22 cellular contexts compared by ENCODE assay signal in the genomic region with DNA sequence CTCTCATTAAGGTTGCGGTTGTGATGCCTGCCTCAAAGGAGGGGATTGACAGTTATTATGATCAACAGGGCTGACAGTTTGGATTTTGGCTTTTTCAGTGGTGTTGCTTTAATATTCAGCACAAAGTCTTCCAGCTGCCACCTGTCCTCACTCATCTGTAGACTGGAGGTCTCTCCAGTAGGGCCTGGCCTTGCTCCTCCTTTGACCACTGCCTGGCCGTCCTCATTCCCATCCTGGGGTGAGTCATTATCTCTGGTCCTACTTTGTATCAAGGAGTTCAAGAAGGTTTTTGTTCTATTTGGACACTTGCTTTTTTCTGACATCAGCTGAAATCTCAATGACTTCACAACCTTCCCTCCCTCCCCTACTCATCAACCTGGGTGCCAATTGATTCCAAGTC.
"Had no signal": no experiment of that assay in that cellular context is flagged by ENCODE, and none has a peak within 500 bp of the region (broad histone marks: within the 10 kb centered on the region; RNA-seq: fewer than 3 reads in every experiment).

No MANE protein-coding gene starts in this region.

- H3K79me2 ChIP-seq: parathyroid adenoma had no signal

- H3K27me3 Mint-ChIP-seq: type B pancreatic cell had no signal

- H3K27me3 ChIP-seq: heart left ventricle, right lobe of liver, tibial nerve, uterus had no signal

- ATAC-seq: heart left ventricle; naive thymus-derived CD4-positive, alpha-beta T cell; natural killer cell treated with Interleukin-12 subunit alpha and Interleukin-12 subunit beta and Interleukin-15 and Interleukin-18, amount 100 ng/mL, for 72 hours; psoas muscle; right lobe of liver; stimulated activated effector memory CD8-positive, alpha-beta T cell treated with anti-CD3 and anti-CD28 coated beads, Interleukin-12 subunit alpha, Interleukin-12 subunit beta, amount 100 ng/mL, for 72 hours; stimulated activated naive CD8-positive, alpha-beta T cell treated with anti-CD3 and anti-CD28 coated beads, Interleukin-15, amount 100 ng/mL, for 72 hours had no signal

- H3K9ac ChIP-seq: parathyroid adenoma had no signal

- H3K36me3 ChIP-seq: heart left ventricle, right lobe of liver, tibial nerve, uterus had no signal

- H3K27ac ChIP-seq: heart left ventricle, parathyroid adenoma, psoas muscle, right lobe of liver, skin epidermis, tibial nerve, uterus had no signal

- FAIRE-seq: islet of Langerhans had no signal

- H3K4me1 ChIP-seq: heart left ventricle, parathyroid adenoma, psoas muscle, right lobe of liver, tibial nerve, uterus had no signal

- H2AFZ ChIP-seq: parathyroid adenoma had no signal

- H3K9me3 Mint-ChIP-seq: mesothelial cell of epicardium; natural killer cell treated with Interleukin-12 subunit alpha and Interleukin-12 subunit beta and Interleukin-15 and Interleukin-18, amount 100 ng/mL, for 72 hours; stimulated activated effector memory CD8-positive, alpha-beta T cell treated with anti-CD3 and anti-CD28 coated beads, Interleukin-12 subunit alpha, Interleukin-12 subunit beta, amount 100 ng/mL, for 72 hours; stimulated activated naive CD8-positive, alpha-beta T cell treated with anti-CD3 and anti-CD28 coated beads, Interleukin-15, amount 100 ng/mL, for 72 hours; type B pancreatic cell had no signal

- H3K4me3 Mint-ChIP-seq: immature natural killer cell; mesothelial cell of epicardium; naive thymus-derived CD4-positive, alpha-beta T cell; natural killer cell treated with Interleukin-12 subunit alpha and Interleukin-12 subunit beta and Interleukin-15 and Interleukin-18, amount 100 ng/mL, for 72 hours; stimulated activated effector memory CD8-positive, alpha-beta T cell treated with anti-CD3 and anti-CD28 coated beads, Interleukin-12 subunit alpha, Interleukin-12 subunit beta, amount 100 ng/mL, for 72 hours; stimulated activated naive CD8-positive, alpha-beta T cell treated with anti-CD3 and anti-CD28 coated beads, Interleukin-15, amount 100 ng/mL, for 72 hours; type B pancreatic cell had no signal

- H3K4me1 Mint-ChIP-seq: immature natural killer cell; mesothelial cell of epicardium; naive thymus-derived CD4-positive, alpha-beta T cell; stimulated activated effector memory CD8-positive, alpha-beta T cell treated with anti-CD3 and anti-CD28 coated beads, Interleukin-12 subunit alpha, Interleukin-12 subunit beta, amount 100 ng/mL, for 72 hours; stimulated activated naive CD8-positive, alpha-beta T cell treated with anti-CD3 and anti-CD28 coated beads, Interleukin-15, amount 100 ng/mL, for 72 hours had no signal

- H3K4me3 ChIP-seq: heart left ventricle, lung, psoas muscle, right lobe of liver, skin epidermis, tibial nerve, uterus had no signal

- H3K36me3 Mint-ChIP-seq: immature natural killer cell; mesothelial cell of epicardium; naive thymus-derived CD4-positive, alpha-beta T cell; natural killer cell treated with Interleukin-12 subunit alpha and Interleukin-12 subunit beta and Interleukin-15 and Interleukin-18, amount 100 ng/mL, for 72 hours; stimulated activated effector memory CD8-positive, alpha-beta T cell treated with anti-CD3 and anti-CD28 coated beads, Interleukin-12 subunit alpha, Interleukin-12 subunit beta, amount 100 ng/mL, for 72 hours; type B pancreatic cell had no signal

- H3K27ac Mint-ChIP-seq: immature natural killer cell; mesothelial cell of epicardium; naive thymus-derived CD4-positive, alpha-beta T cell; natural killer cell treated with Interleukin-12 subunit alpha and Interleukin-12 subunit beta and Interleukin-15 and Interleukin-18, amount 100 ng/mL, for 72 hours; stimulated activated effector memory CD8-positive, alpha-beta T cell treated with anti-CD3 and anti-CD28 coated beads, Interleukin-12 subunit alpha, Interleukin-12 subunit beta, amount 100 ng/mL, for 72 hours; stimulated activated naive CD8-positive, alpha-beta T cell treated with anti-CD3 and anti-CD28 coated beads, Interleukin-15, amount 100 ng/mL, for 72 hours; type B pancreatic cell had no signal

- DNase-seq: heart left ventricle; hypothalamus; immature natural killer cell; mesendoderm; naive thymus-derived CD4-positive, alpha-beta T cell; occipital lobe; psoas muscle; right lobe of liver; stimulated activated CD4-positive, alpha-beta T cell treated with anti-CD3 and anti-CD28 coated beads, Interleukin-4, amount 100 ng/mL, for 24 hours; stimulated activated naive CD4-positive, alpha-beta T cell treated with Interleukin-2 at 50 U/mL for 16 hours; stimulated activated naive CD8-positive, alpha-beta T cell treated with anti-CD3 and anti-CD28 coated beads, Interleukin-15, amount 100 ng/mL, for 72 hours; substantia nigra; uterus had no signal

- H3K9me3 ChIP-seq: heart left ventricle, psoas muscle, right lobe of liver, tibial nerve, uterus had no signal
